Comparison of ENCODE assay signal across 8 cellular contexts in the genomic region with DNA sequence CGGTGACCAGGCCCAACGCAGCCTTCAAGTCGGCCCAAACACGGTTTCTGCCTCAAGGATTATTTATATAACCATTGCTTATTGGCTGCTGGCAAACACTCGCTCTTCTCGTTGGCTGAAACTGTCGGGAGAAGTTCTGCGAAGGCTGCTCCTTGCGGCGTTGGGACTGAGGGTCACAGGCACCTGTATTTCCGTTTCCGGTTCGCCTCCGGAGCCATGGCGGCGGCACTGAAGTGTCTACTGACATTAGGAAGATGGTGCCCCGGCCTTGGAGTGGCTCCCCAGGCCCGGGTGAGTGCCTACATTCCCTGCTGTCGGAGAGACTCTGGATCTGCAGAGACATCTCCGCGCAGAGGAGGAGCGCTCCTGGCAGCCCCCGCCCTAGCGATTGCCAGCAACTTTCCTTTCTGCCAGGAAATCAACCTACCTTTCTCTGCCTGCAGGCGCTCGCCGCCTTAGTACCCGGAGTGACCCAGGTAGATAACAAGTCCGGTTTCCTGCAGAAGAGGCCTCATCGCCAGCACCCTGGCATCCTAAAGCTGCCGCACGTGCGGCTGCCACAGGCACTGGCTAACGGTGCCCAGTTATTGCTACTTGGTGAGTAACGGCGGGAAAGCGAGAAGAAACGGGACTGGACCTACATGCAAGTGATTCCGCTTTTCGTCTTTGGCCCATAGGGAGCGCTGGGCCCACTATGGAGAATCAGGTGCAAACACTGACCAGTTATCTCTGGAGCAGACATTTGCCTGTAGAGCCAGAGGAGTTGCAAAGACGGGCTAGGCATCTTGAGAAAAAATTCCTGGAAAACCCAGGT. TPM values are rescaled to one million over a fixed set of nuclear protein-coding genes. Genes with fewer than 3 reads are reported as not detected.
DNase-seq lines count a peak whose midpoint lies in the region; ATAC-seq and TF ChIP-seq lines count a peak whose summit lies in the region.

A gene with protein sequence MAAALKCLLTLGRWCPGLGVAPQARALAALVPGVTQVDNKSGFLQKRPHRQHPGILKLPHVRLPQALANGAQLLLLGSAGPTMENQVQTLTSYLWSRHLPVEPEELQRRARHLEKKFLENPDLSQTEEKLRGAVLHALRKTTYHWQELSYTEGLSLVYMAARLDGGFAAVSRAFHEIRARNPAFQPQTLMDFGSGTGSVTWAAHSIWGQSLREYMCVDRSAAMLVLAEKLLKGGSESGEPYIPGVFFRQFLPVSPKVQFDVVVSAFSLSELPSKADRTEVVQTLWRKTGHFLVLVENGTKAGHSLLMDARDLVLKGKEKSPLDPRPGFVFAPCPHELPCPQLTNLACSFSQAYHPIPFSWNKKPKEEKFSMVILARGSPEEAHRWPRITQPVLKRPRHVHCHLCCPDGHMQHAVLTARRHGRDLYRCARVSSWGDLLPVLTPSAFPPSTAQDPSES (plus strand): TSS at position 194 of the 814 bp plus-strand sequence. CDS start 23 bp downstream, at position 217.

- H3K27me3 Mint-ChIP-seq in WTC11 (ENCODE audit: low read depth) (no peaks in the 10 kb centered on the region; the same call in 1 of the 2 replicates), immature natural killer cell (ENCODE audit: low read depth in 3 of 3) (peaks cover 0 to 4% (median 3%) of the 10 kb centered on the region in 3 donors)

- H3K4me1 Mint-ChIP-seq in WTC11 (peaks cover 17% of the 10 kb centered on the region), immature natural killer cell (peaks cover 20 to 42% of the 10 kb centered on the region in 2 donors)

- peak within 1 kb of the TSS; percentile 89 for H3K4me3 Mint-ChIP-seq in WTC11
- peak within 1 kb of the TSS; percentile 91 to 98 (median 96) for H3K4me3 Mint-ChIP-seq in immature natural killer cell

- CTCF ChIA-PET in WTC11 (lab: Charles Lee) = interaction anchor here (0.9 to 2.3 kb wide), 2 partner anchors 19 kb away, joined by 3 to 12 read pairs; no protein-coding TSS in a partner anchor

- H3K27ac Mint-ChIP-seq in WTC11 (peak within 1 kb of the TSS; percentile 91; the same call in 1 of the 2 replicates), immature natural killer cell (peak within 1 kb of the TSS; percentile 85 to 95 (median 90))

- DNase-seq in AG08396 (ENCODE audit: low spot score) (peak; percentile 89), NCI-H2227 (lab: John Stamatoyannopoulos, UW; ENCODE audit: unreplicated experiment) (peak; percentile 96), WTC11 (ENCODE audit: low spot score) (peak; percentile 82), cardiac fibroblast (ENCODE audit: low read depth in 2 of 2) (peak; percentile 98 to 99), immature natural killer cell (peak; percentile 76 to 85 (median 77)), smooth muscle cell of the brain vasculature (ENCODE audit: low read depth, low spot score) (peak; percentile 89)

- TF ChIP-seq CTCF in WTC11 (IDR thresholded peaks at IDR 0.05) = no peak
- TF ChIP-seq CTCF in cardiac fibroblast (IDR thresholded peaks at IDR 0.05; ENCODE audit: low read depth, low read length) = peak; percentile 41

- H3K9me3 Mint-ChIP-seq in WTC11 (no peaks in the 10 kb centered on the region), immature natural killer cell (no peaks in the 10 kb centered on the region)

- peak within 1 kb of the TSS; percentile 89 to 91 for H3K4me3 ChIP-seq in cardiac fibroblast (replicated peaks in 1 of 2; ENCODE audit: low read depth in 2 of 2, low read length in 2 of 2)

- POLR2A ChIA-PET in WTC11 (lab: Charles Lee) = no interaction called here

- H3K36me3 Mint-ChIP-seq in WTC11 (peaks cover 37% of the 10 kb centered on the region), immature natural killer cell (peaks cover 3 to 23% (median 20%) of the 10 kb centered on the region in 3 donors)

- ATAC-seq in GM18873 (IDR thresholded peaks at IDR 0.05; ENCODE audit: low FRiP score, unreplicated experiment) (peak; percentile 95), HG03139 (IDR thresholded peaks at IDR 0.05; ENCODE audit: unreplicated experiment) (peak; percentile 90), WTC11 (peak; percentile 96)

TF ChIP-seq in WTC11, 78 proteins besides CTCF, POLR2A, EP300 and RAD21 (continues in another document):
- TF ChIP-seq, protein P1, sequence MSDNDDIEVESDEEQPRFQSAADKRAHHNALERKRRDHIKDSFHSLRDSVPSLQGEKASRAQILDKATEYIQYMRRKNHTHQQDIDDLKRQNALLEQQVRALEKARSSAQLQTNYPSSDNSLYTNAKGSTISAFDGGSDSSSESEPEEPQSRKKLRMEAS (CRISPR knock-in tag; IDR thresholded peaks at IDR 0.05) = no peak
- TF ChIP-seq FOXP1 (CRISPR knock-in tag; IDR thresholded peaks at IDR 0.05; ENCODE audit: borderline replicate concordance) (peak; percentile 21; the same call in 1 of the 2 replicates), SP1 (CRISPR knock-in tag; conservative IDR thresholded peaks at IDR 0.05) (no peak), GRHL2 (CRISPR knock-in tag; IDR thresholded peaks at IDR 0.05; ENCODE audit: insufficient replicate concordance, severe bottlenecking) (no peak), ZNF317 (CRISPR knock-in tag; IDR thresholded peaks at IDR 0.05; ENCODE audit: borderline replicate concordance, low read depth) (no peak), ZNF219 (CRISPR knock-in tag; IDR thresholded peaks at IDR 0.05; ENCODE audit: borderline replicate concordance) (no peak), TP53 (CRISPR knock-in tag; IDR thresholded peaks at IDR 0.05) (no peak), CREM (CRISPR knock-in tag; IDR thresholded peaks at IDR 0.05) (0 out of 2 replicates have a peak, but pooled peaks have one; percentile 21), SOX15 (CRISPR knock-in tag; IDR thresholded peaks at IDR 0.05) (no peak), NR2C2 (CRISPR knock-in tag; IDR thresholded peaks at IDR 0.05) (peak; percentile 86), GABPB1 (CRISPR knock-in tag; IDR thresholded peaks at IDR 0.05) (peak; percentile 61), ESRRA (CRISPR knock-in tag; IDR thresholded peaks at IDR 0.05; ENCODE audit: borderline replicate concordance) (no peak), NFYB (CRISPR knock-in tag; conservative IDR thresholded peaks at IDR 0.05; ENCODE audit: low read depth) (peak; percentile 91), ETV6 (CRISPR knock-in tag; IDR thresholded peaks at IDR 0.05) (peak; percentile 60; the same call in 1 of the 2 replicates), NFATC4 (CRISPR knock-in tag; IDR thresholded peaks at IDR 0.05) (no peak)
- TF ChIP-seq, protein P2, sequence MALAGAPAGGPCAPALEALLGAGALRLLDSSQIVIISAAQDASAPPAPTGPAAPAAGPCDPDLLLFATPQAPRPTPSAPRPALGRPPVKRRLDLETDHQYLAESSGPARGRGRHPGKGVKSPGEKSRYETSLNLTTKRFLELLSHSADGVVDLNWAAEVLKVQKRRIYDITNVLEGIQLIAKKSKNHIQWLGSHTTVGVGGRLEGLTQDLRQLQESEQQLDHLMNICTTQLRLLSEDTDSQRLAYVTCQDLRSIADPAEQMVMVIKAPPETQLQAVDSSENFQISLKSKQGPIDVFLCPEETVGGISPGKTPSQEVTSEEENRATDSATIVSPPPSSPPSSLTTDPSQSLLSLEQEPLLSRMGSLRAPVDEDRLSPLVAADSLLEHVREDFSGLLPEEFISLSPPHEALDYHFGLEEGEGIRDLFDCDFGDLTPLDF (CRISPR knock-in tag; IDR thresholded peaks at IDR 0.05) = no peak
- TF ChIP-seq, protein P3, sequence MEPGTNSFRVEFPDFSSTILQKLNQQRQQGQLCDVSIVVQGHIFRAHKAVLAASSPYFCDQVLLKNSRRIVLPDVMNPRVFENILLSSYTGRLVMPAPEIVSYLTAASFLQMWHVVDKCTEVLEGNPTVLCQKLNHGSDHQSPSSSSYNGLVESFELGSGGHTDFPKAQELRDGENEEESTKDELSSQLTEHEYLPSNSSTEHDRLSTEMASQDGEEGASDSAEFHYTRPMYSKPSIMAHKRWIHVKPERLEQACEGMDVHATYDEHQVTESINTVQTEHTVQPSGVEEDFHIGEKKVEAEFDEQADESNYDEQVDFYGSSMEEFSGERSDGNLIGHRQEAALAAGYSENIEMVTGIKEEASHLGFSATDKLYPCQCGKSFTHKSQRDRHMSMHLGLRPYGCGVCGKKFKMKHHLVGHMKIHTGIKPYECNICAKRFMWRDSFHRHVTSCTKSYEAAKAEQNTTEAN (CRISPR knock-in tag; IDR thresholded peaks at IDR 0.05) = 0 out of 2 replicates have a peak, but pooled peaks have one; percentile 34
- TF ChIP-seq, protein P4, sequence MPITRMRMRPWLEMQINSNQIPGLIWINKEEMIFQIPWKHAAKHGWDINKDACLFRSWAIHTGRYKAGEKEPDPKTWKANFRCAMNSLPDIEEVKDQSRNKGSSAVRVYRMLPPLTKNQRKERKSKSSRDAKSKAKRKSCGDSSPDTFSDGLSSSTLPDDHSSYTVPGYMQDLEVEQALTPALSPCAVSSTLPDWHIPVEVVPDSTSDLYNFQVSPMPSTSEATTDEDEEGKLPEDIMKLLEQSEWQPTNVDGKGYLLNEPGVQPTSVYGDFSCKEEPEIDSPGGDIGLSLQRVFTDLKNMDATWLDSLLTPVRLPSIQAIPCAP (CRISPR knock-in tag; IDR thresholded peaks at IDR 0.05) = 0 out of 2 replicates have a peak, but pooled peaks have one; percentile 40
- TF ChIP-seq, protein P5, sequence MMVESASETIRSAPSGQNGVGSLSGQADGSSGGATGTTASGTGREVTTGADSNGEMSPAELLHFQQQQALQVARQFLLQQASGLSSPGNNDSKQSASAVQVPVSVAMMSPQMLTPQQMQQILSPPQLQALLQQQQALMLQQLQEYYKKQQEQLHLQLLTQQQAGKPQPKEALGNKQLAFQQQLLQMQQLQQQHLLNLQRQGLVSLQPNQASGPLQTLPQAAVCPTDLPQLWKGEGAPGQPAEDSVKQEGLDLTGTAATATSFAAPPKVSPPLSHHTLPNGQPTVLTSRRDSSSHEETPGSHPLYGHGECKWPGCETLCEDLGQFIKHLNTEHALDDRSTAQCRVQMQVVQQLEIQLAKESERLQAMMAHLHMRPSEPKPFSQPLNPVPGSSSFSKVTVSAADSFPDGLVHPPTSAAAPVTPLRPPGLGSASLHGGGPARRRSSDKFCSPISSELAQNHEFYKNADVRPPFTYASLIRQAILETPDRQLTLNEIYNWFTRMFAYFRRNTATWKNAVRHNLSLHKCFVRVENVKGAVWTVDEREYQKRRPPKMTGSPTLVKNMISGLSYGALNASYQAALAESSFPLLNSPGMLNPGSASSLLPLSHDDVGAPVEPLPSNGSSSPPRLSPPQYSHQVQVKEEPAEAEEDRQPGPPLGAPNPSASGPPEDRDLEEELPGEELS (CRISPR knock-in tag; IDR thresholded peaks at IDR 0.05) = 0 out of 2 replicates have a peak, but pooled peaks have one; percentile 54

RNA-seq across cellular contexts. Expression of the gene that starts here (rescaled TPM):
- 79.5 to 98.1 TPM (median 90.8 TPM) in 3 replicates for total RNA-seq in WTC11 (2021)
- 10 to 100 TPM; 30.4 to 39.6 (median 32.1) TPM for polyA plus RNA-seq in immature natural killer cell

Comparison
In these comparisons a context has a peak if more than half of its experiments do, and no peak if none do; other contexts are left out.
1. Peak in every context shown above with its lines: DNase-seq, ATAC-seq and H3K4me3 ChIP-seq.